ENCODE assay signal across 35 cellular contexts in genomic region chr2:111689899-111690298, GRCh38.
"Had no signal": no experiment of that assay in that cellular context is flagged by ENCODE, and none has a peak within 500 bp of the region (broad histone marks: within the 10 kb centered on the region; RNA-seq: fewer than 3 reads in every experiment).

No MANE protein-coding gene starts in this region.

- H3K4me3 ChIP-seq: adrenal gland, body of pancreas, breast epithelium had no signal

- H3K27ac Mint-ChIP-seq: activated B cell treated with CpG ODN at 0.5 μM for 24 hours; activated CD4-positive, alpha-beta memory T cell treated with anti-CD3 and anti-CD28 coated beads for 36 hours; activated CD4-positive, alpha-beta T cell treated with anti-CD3 and anti-CD28 coated beads, Interleukin-2, amount 10 ng/mL, durations not matched to agents 24 days and 14 days; activated CD8-positive, alpha-beta T cell treated with anti-CD3 and anti-CD28 coated beads for 36 hours; activated naive CD4-positive, alpha-beta T cell treated with anti-CD3 and anti-CD28 coated beads for 36 hours; activated naive CD4-positive, alpha-beta T cell treated with anti-CD3 and anti-CD28 coated beads, Interleukin-2, amount 50 U/mL, for 72 hours; activated naive CD8-positive, alpha-beta T cell treated with anti-CD3 and anti-CD28 coated beads for 36 hours; activated T-cell treated with anti-CD3 and anti-CD28 coated beads, Interleukin-2, amount 50 U/mL, for 72 hours; activated T-helper 1 cell treated with anti-CD3 and anti-CD28 coated beads, Interleukin-12 subunit alpha, Interleukin-12 subunit beta, Interleukin-2, Interleukin-4 antibody, amounts not matched to agents 30 ng/mL and 10 ng/mL and 1 ng/mL, durations not matched to agents 14 hours and 24 hours and 36 hours; activated T-helper 17 cell treated with anti-CD3 and anti-CD28 coated beads, Interleukin-2, amount 50 U/mL, for 72 hours; T-helper 1 cell treated with Interleukin-12 subunit alpha and Interleukin-12 subunit beta and Interleukin-4 antibody, amounts not matched to agents 30 μg/mL and 1 μg/mL, for 36 hours; T-helper 2 cell treated with Interferon-gamma antibody and Interleukin-4, amounts not matched to agents 5 μg/mL and 100 μg/mL, for 36 hours had no signal

- H3K9me3 ChIP-seq: adrenal gland, body of pancreas, breast epithelium had no signal

- H3K27me3 ChIP-seq: adrenal gland, body of pancreas, brain microvascular endothelial cell, breast epithelium had no signal

- H3K36me3 Mint-ChIP-seq: activated CD4-positive, alpha-beta memory T cell treated with anti-CD3 and anti-CD28 coated beads for 36 hours; activated naive CD4-positive, alpha-beta T cell treated with anti-CD3 and anti-CD28 coated beads, Interleukin-2, amount 50 U/mL, for 72 hours had no signal

- H3K4me1 ChIP-seq: adrenal gland, body of pancreas had no signal

- H3K4me3 Mint-ChIP-seq: activated B cell treated with CpG ODN at 0.5 μM for 24 hours; activated CD4-positive, alpha-beta memory T cell treated with anti-CD3 and anti-CD28 coated beads for 36 hours; activated CD4-positive, alpha-beta T cell treated with anti-CD3 and anti-CD28 coated beads, Interleukin-2, amount 10 ng/mL, durations not matched to agents 24 days and 14 days; activated CD8-positive, alpha-beta T cell treated with anti-CD3 and anti-CD28 coated beads for 36 hours; activated naive CD4-positive, alpha-beta T cell treated with anti-CD3 and anti-CD28 coated beads for 36 hours; activated naive CD8-positive, alpha-beta T cell treated with anti-CD3 and anti-CD28 coated beads for 36 hours; activated T-cell treated with anti-CD3 and anti-CD28 coated beads, Interleukin-2, amount 50 U/mL, for 4 hours; activated T-cell treated with anti-CD3 and anti-CD28 coated beads, Interleukin-2, amount 50 U/mL, for 72 hours; activated T-helper 1 cell treated with anti-CD3 and anti-CD28 coated beads, Interleukin-12 subunit alpha, Interleukin-12 subunit beta, Interleukin-2, Interleukin-4 antibody, amounts not matched to agents 30 ng/mL and 10 ng/mL and 1 ng/mL, durations not matched to agents 14 hours and 24 hours and 36 hours; activated T-helper 17 cell treated with anti-CD3 and anti-CD28 coated beads, Interleukin-2, amount 50 U/mL, for 72 hours; T-helper 1 cell treated with Interleukin-12 subunit alpha and Interleukin-12 subunit beta and Interleukin-4 antibody, amounts not matched to agents 30 μg/mL and 1 μg/mL, for 36 hours; T-helper 2 cell treated with Interferon-gamma antibody and Interleukin-4, amounts not matched to agents 5 μg/mL and 100 μg/mL, for 36 hours had no signal

- H3K36me3 ChIP-seq: adrenal gland, brain microvascular endothelial cell, breast epithelium had no signal

- DNase-seq: activated B cell treated with CpG ODN at 0.5 μM for 24 hours; activated CD4-positive, alpha-beta memory T cell treated with anti-CD3 and anti-CD28 coated beads for 36 hours; activated CD4-positive, alpha-beta T cell treated with anti-CD3 and anti-CD28 coated beads for 4 hours; activated CD4-positive, alpha-beta T cell treated with anti-CD3 and anti-CD28 coated beads, Interleukin-2, amount 10 ng/mL, durations not matched to agents 24 days and 14 days; activated CD4-positive, alpha-beta T cell treated with anti-CD3 and anti-CD28 coated beads, Interleukin-2, amount 50 U/mL, for 1 hour; activated CD4-positive, alpha-beta T cell treated with anti-CD3 and anti-CD28 coated beads, Interleukin-2, amount 50 U/mL, for 4 hours; activated CD4-positive, CD25-positive, alpha-beta regulatory T cell treated with anti-CD3 and anti-CD28 coated beads, Interleukin-2, amount 50 U/mL, for 72 hours; activated CD8-positive, alpha-beta memory T cell treated with anti-CD3 and anti-CD28 coated beads, Interleukin-2, amount 50 U/mL, for 4 hours; activated CD8-positive, alpha-beta T cell treated with anti-CD3 and anti-CD28 coated beads for 36 hours; activated effector memory CD4-positive, alpha-beta T cell treated with anti-CD3 and anti-CD28 coated beads, Interleukin-2, amount 50 U/mL, for 16 hours; activated gamma-delta T cell treated with Interleukin-2 at 50 U/mL for 16 hours; activated naive CD4-positive, alpha-beta T cell; activated naive CD4-positive, alpha-beta T cell treated with anti-CD3 and anti-CD28 coated beads for 36 hours; activated naive CD4-positive, alpha-beta T cell treated with anti-CD3 and anti-CD28 coated beads, Interleukin-2, amount 50 U/mL, for 16 hours; activated naive CD8-positive, alpha-beta T cell treated with anti-CD3 and anti-CD28 coated beads for 36 hours; activated T-cell treated with anti-CD3 and anti-CD28 coated beads for 4 hours; activated T-cell treated with anti-CD3 and anti-CD28 coated beads, Interleukin-2, amount 50 U/mL, for 1 hour; activated T-cell treated with anti-CD3 and anti-CD28 coated beads, Interleukin-2, amount 50 U/mL, for 4 hours; activated T-cell treated with anti-CD3 and anti-CD28 coated beads, Interleukin-2, amount 50 U/mL, for 72 hours; adrenal gland; amniotic stem cell; aorta; body of pancreas; brain microvascular endothelial cell; central memory CD4-positive, alpha-beta T cell; T-helper 1 cell; T-helper 2 cell; T-helper 9 cell had no signal

- H3K9me3 Mint-ChIP-seq: activated B cell treated with CpG ODN at 0.5 μM for 24 hours; activated CD4-positive, alpha-beta memory T cell treated with anti-CD3 and anti-CD28 coated beads for 36 hours; activated CD4-positive, alpha-beta T cell treated with anti-CD3 and anti-CD28 coated beads, Interleukin-2, amount 10 ng/mL, durations not matched to agents 24 days and 14 days; activated CD8-positive, alpha-beta T cell treated with anti-CD3 and anti-CD28 coated beads for 36 hours; activated naive CD4-positive, alpha-beta T cell treated with anti-CD3 and anti-CD28 coated beads for 36 hours; activated naive CD8-positive, alpha-beta T cell treated with anti-CD3 and anti-CD28 coated beads for 36 hours; activated T-cell treated with anti-CD3 and anti-CD28 coated beads, Interleukin-2, amount 50 U/mL, for 4 hours; activated T-cell treated with anti-CD3 and anti-CD28 coated beads, Interleukin-2, amount 50 U/mL, for 72 hours; activated T-helper 1 cell treated with anti-CD3 and anti-CD28 coated beads, Interleukin-12 subunit alpha, Interleukin-12 subunit beta, Interleukin-2, Interleukin-4 antibody, amounts not matched to agents 30 ng/mL and 10 ng/mL and 1 ng/mL, durations not matched to agents 14 hours and 24 hours and 36 hours; T-helper 2 cell treated with Interferon-gamma antibody and Interleukin-4, amounts not matched to agents 5 μg/mL and 100 μg/mL, for 36 hours had no signal

- H3K27me3 Mint-ChIP-seq: activated B cell treated with CpG ODN at 0.5 μM for 24 hours; activated naive CD8-positive, alpha-beta T cell treated with anti-CD3 and anti-CD28 coated beads for 36 hours had no signal

- H3K27ac ChIP-seq: adrenal gland, body of pancreas, brain microvascular endothelial cell, breast epithelium, VCaP had no signal

- ATAC-seq: activated CD8-positive, alpha-beta T cell treated with anti-CD3 and anti-CD28 coated beads for 36 hours; activated naive CD4-positive, alpha-beta T cell treated with anti-CD3 and anti-CD28 coated beads, Interleukin-2, amount 50 U/mL, for 72 hours; activated T-cell treated with anti-CD3 and anti-CD28 coated beads, Interleukin-2, amount 50 U/mL, for 4 hours; activated T-cell treated with anti-CD3 and anti-CD28 coated beads, Interleukin-2, amount 50 U/mL, for 72 hours; activated T-helper 17 cell treated with anti-CD3 and anti-CD28 coated beads, Interleukin-2, amount 50 U/mL, for 72 hours; body of pancreas had no signal

- H3K4me1 Mint-ChIP-seq: activated B cell treated with CpG ODN at 0.5 μM for 24 hours; activated naive CD8-positive, alpha-beta T cell treated with anti-CD3 and anti-CD28 coated beads for 36 hours; activated T-helper 17 cell treated with anti-CD3 and anti-CD28 coated beads, Interleukin-2, amount 50 U/mL, for 72 hours had no signal
